ENCODE assay signal across 14 cellular contexts in the genomic region with DNA sequence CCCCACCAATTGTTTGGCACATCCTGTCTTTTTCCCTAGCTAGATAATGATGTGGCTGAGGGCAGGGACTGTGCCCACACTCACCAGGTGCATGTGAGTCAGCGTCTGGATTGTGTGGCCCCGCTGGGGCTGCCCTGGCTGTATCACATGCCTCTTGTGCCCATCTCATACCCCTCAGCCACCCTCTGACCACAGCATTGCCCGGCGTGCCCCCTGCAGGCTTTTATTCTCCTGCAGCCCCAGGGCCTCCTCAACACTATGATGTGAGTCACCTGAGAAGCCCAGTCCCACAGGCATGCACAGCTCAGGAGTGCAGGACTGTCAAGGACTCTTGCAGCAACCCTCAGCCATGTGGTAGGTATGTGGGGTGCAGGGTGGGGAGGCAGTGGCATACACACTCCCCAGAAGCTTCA. TPM values are rescaled to one million over a fixed set of nuclear protein-coding genes. Genes with fewer than 3 reads are reported as not detected.
A peak's percentile ranks its signal among the peaks of the same experiment; 100 is the strongest.
DNase-seq lines count a peak whose midpoint lies in the region; ATAC-seq and TF ChIP-seq lines count a peak whose summit lies in the region.
"Had no signal": no experiment of that assay in that cellular context is flagged by ENCODE, and none has a peak within 500 bp of the region (broad histone marks: within the 10 kb centered on the region; RNA-seq: fewer than 3 reads in every experiment).

No MANE protein-coding gene starts in this region.

- no peaks in the 10 kb centered on the region for H3K36me3 Mint-ChIP-seq in Calu3 (ENCODE audit: insufficient read depth, unreplicated experiment)
- H3K36me3 Mint-ChIP-seq: IgD-negative memory B cell had no signal

- H2AK9ac ChIP-seq in IMR-90 (replicated peaks; ENCODE audit: low read depth, low read length, poor library complexity) = no peak overlapping the region

- H3K9me1 ChIP-seq in IMR-90 (ENCODE audit: insufficient read depth, low read length) = no peaks in the 10 kb centered on the region

- in situ Hi-C loops in IMR-90 (cut with MboI; ENCODE audit: low sequenced_read_pairs) = no loop called here

- TF ChIP-seq POLR2A in IMR-90 (IDR thresholded peaks at IDR 0.05; ENCODE audit: low read depth, low read length) = no peak
- TF ChIP-seq POLR2A in testis (IDR thresholded peaks at IDR 0.05) = no peak
- TF ChIP-seq POLR2A in erythroblast (IDR thresholded peaks at IDR 0.05; ENCODE audit: low read length) = no peak

- no peaks in the 10 kb centered on the region for H3K27me3 Mint-ChIP-seq in Calu3 (ENCODE audit: unreplicated experiment)

- WGBS in IMR-90 (ENCODE audit: extremely low coverage in 2 of 2, insufficient read length in 1 of 2), 2 experiments = no CpG with 5 or more reads among the region's 4 CpGs
- WGBS in testis, 2 donors = 82% methylated on average over 4 of the region's 4 CpGs; no CpG with 5 or more reads in 1 of the 2 donors

- no peak overlapping the region for H2BK15ac ChIP-seq in IMR-90 (ENCODE audit: low read depth, low read length)

- no peak overlapping the region for H3K4me2 ChIP-seq in IMR-90 (ENCODE audit: low read depth, low read length)

- H3K18ac ChIP-seq in IMR-90 (ENCODE audit: low read depth, low read length) = no peak overlapping the region

- BruUV-seq in Calu3 (replicated peaks; lab: Mats Ljungman, UMichigan) = no TSS peak
- no TSS peak for BruUV-seq in IMR-90 (replicated peaks; lab: Mats Ljungman, UMichigan)

- H3K4me3 Mint-ChIP-seq in Calu3 (ENCODE audit: low read depth, unreplicated experiment) = no peak overlapping the region
- H3K4me3 Mint-ChIP-seq: IgD-negative memory B cell had no signal

- H3K4me1 Mint-ChIP-seq in Calu3 (ENCODE audit: low read depth, unreplicated experiment) = peaks cover 21% of the 10 kb centered on the region
- H3K4me1 Mint-ChIP-seq: IgD-negative memory B cell had no signal

- H3K56ac ChIP-seq in IMR-90 (ENCODE audit: extremely low read depth, insufficient read depth, low read length) = no peak overlapping the region

- intact Hi-C loops in Calu3 (cut with micrococcal nuclease; ENCODE audit: unreplicated experiment) = no loop called here
- intact Hi-C loops in IMR-90 (cut with micrococcal nuclease) = no loop called here
- intact Hi-C loops in testis (cut with DNase I; ENCODE audit: low total_unique reads) = no loop called here

- no peak overlapping the region for H3K4ac ChIP-seq in IMR-90 (ENCODE audit: low read depth, low read length)

- no peak overlapping the region for H3K9ac ChIP-seq in IMR-90 (ENCODE audit: low read depth, low read length)

- H3K4me1 ChIP-seq in IMR-90 (ENCODE audit: control insufficient read depth, insufficient read depth, low read length) (no peaks in the 10 kb centered on the region), testis (no peaks in the 10 kb centered on the region)

- H3K9me3 ChIP-seq in IMR-90 (ENCODE audit: control insufficient read depth, insufficient read depth, low read length) = no peaks in the 10 kb centered on the region
- no peaks in the 10 kb centered on the region for H3K9me3 ChIP-seq in testis

- H3K79me1 ChIP-seq in IMR-90 (ENCODE audit: low read depth in 1 of 2, low read length in 2 of 2) = no peaks in the 10 kb centered on the region

- ATAC-seq in IMR-90 (ENCODE audit: low read depth) = no peak

- H3K14ac ChIP-seq in IMR-90 (replicated peaks; ENCODE audit: low read depth, low read length) = no peak overlapping the region

- H3K23ac ChIP-seq in IMR-90 (ENCODE audit: low read depth, low read length) = no peak overlapping the region

- H4K5ac ChIP-seq in IMR-90 (ENCODE audit: low read depth, low read length) = no peak overlapping the region

- no peaks in the 10 kb centered on the region for H3K9me3 Mint-ChIP-seq in Calu3 (ENCODE audit: low read depth, unreplicated experiment)
- H3K9me3 Mint-ChIP-seq: IgD-negative memory B cell had no signal

- TF ChIP-seq CTCF in Calu3 (IDR thresholded peaks at IDR 0.05; ENCODE audit: unreplicated experiment) (no peak), IMR-90 (conservative IDR thresholded peaks at IDR 0.05; ENCODE audit: low read depth, low read length) (no peak), testis (IDR thresholded peaks at IDR 0.05) (no peak)

- CTCF ChIA-PET in Calu3 (lab: Charles Lee) = interaction anchor here (0.6 to 1.5 kb wide), 7 partner anchors 10 to 180 kb away, joined by 3 to 5 read pairs (median 4); partner anchors contain the start of gene STEAP3
- CTCF ChIA-PET in IMR-90 (lab: Yijun Ruan, JAX) = interaction anchor here (0.6 kb wide), 1 partner anchor 61 kb away, joined by 6 read pairs; no protein-coding TSS in a partner anchor

- H2BK5ac ChIP-seq in IMR-90 (ENCODE audit: low read depth, low read length, poor library complexity, severe bottlenecking) = no peak overlapping the region

- no peak for TF ChIP-seq RAD21 in IMR-90 (IDR thresholded peaks at IDR 0.05; ENCODE audit: low read length)

- H3K4me3 ChIP-seq in IMR-90 (ENCODE audit: insufficient read depth, low read depth, low read length) = no peak overlapping the region
- H3K4me3 ChIP-seq in testis = no peak overlapping the region

- no peak overlapping the region for H4K91ac ChIP-seq in IMR-90 (ENCODE audit: insufficient read depth, low read depth, low read length)

- peak overlapping the region; percentile 37 for H2AFZ ChIP-seq in IMR-90 (replicated peaks; ENCODE audit: low read length, poor library complexity)

- H3K27ac ChIP-seq in IMR-90 (ENCODE audit: insufficient read depth, low read length) (no peak overlapping the region), testis (no peak overlapping the region)

- DNase-seq in Calu3 (peak; percentile 77), IMR-90 (no peak), SW480 (ENCODE audit: low spot score) (peak; percentile 94), kidney glomerular epithelial cell (lab: John Stamatoyannopoulos, UW) (peak; percentile 28), NCI-H446 treated with DMSO at 0.1 percent for 48 hours (lab: John Stamatoyannopoulos, UW) (no peak), superior temporal gyrus (ENCODE audit: extremely low spot score) (no peak), testis (no peak), erythroblast (lab: John Stamatoyannopoulos, UW) (no peak)
- DNase-seq: NCI-H187 treated with DMSO at 0.1 percent for 48 hours; NK-92 treated with Interleukin-12 subunit alpha and Interleukin-12 subunit beta, amount 100 ng/mL, for 24 hours had no signal

- dilution Hi-C loops in IMR-90 (cut with HindIII; ENCODE audit: low sequenced_read_pairs, unreplicated experiment) = no loop called here

- H2BK20ac ChIP-seq in IMR-90 (ENCODE audit: low read depth, low read length) = no peak overlapping the region

- H3K27ac Mint-ChIP-seq in Calu3 (ENCODE audit: unreplicated experiment) = no peak overlapping the region
- H3K27ac Mint-ChIP-seq: IgD-negative memory B cell had no signal

- H4K8ac ChIP-seq in IMR-90 (ENCODE audit: low read depth in 2 of 2, low read length in 2 of 2) = no peak overlapping the region

- POLR2A ChIA-PET in IMR-90 (lab: Charles Lee; ENCODE audit: unreplicated experiment) = interaction anchor here (1.0 kb wide), 1 partner anchor 10 kb away, joined by 4 read pairs; no protein-coding TSS in a partner anchor

- H3K36me3 ChIP-seq in IMR-90 (ENCODE audit: control insufficient read depth, insufficient read depth, low read length) (no peaks in the 10 kb centered on the region), testis (ENCODE audit: low read depth, missing control alignments) (no peaks in the 10 kb centered on the region)

- H3K27me3 ChIP-seq in IMR-90 (ENCODE audit: control insufficient read depth, insufficient read depth, low read length) (peaks cover 31% of the 10 kb centered on the region), testis (no peaks in the 10 kb centered on the region)

- no peak overlapping the region for H2AK5ac ChIP-seq in IMR-90 (ENCODE audit: low read depth, low read length)

- no peak overlapping the region for H2BK120ac ChIP-seq in IMR-90 (ENCODE audit: low read depth, low read length)

- H4K20me1 ChIP-seq in IMR-90 (ENCODE audit: insufficient read depth, low read length) = no peaks in the 10 kb centered on the region

TF ChIP-seq in IMR-90, 13 proteins besides CTCF, POLR2A, EP300 and RAD21:
- no peak for TF ChIP-seq NFE2L2 (IDR thresholded peaks at IDR 0.05; ENCODE audit: low read depth, low read length)
- TF ChIP-seq USF2 (IDR thresholded peaks at IDR 0.05; ENCODE audit: low read depth, low read length) = no peak
- TF ChIP-seq ELK1 (IDR thresholded peaks at IDR 0.05; ENCODE audit: borderline replicate concordance, low read depth, low read length) = no peak
- no peak for TF ChIP-seq MAFK (IDR thresholded peaks at IDR 0.05; ENCODE audit: low read depth, low read length)
- TF ChIP-seq MAZ (IDR thresholded peaks at IDR 0.05; ENCODE audit: borderline replicate concordance, low read depth, low read length) = no peak
- no peak for TF ChIP-seq RFX5 (IDR thresholded peaks at IDR 0.05; ENCODE audit: low read depth, low read length)

RNA-seq across cellular contexts. Expression of gene STEAP3, which starts 14.8 kb away (rescaled TPM):
- total RNA-seq in Calu3 (2022) (28.3 and 30.5 TPM in 2 replicates), IMR-90 (2012; rRNA removed) (18.9 and 19.4 TPM in 2 replicates), testis (10 to 100 TPM in 1 of 2 donors, 1 to 10 TPM in 1; 5.1 to 11.9 TPM)
- polyA plus RNA-seq in IMR-90 (2012; rRNA removed) (43.9 and 46.6 TPM in 2 replicates), testis (ENCODE audit: insufficient read depth, low read depth, low replicate concordance) (5.6 TPM)
- polyA plus RNA-seq in IMR-90 (2012; cell fraction: cytosol; rRNA removed) = 19.1 and 50.3 TPM in 2 replicates
- 35.5 and 93.9 TPM in 2 replicates for polyA plus RNA-seq in IMR-90 (2012; cell fraction: nucleus; rRNA removed; ENCODE audit: low replicate concordance)

RNA-seq across cellular contexts. Expression of gene C1QL2, which starts 50.2 kb away (rescaled TPM):
- total RNA-seq in Calu3 (2022) (not detected in 2 replicates), IMR-90 (2012; rRNA removed) (not detected in 2 replicates), testis (1 to 10 TPM in 1 of 2 donors, under 1 TPM in 1; 0.55 to 1.2 TPM)
- polyA plus RNA-seq in IMR-90 (2012; rRNA removed) (not detected in 2 replicates), testis (ENCODE audit: insufficient read depth, low read depth, low replicate concordance) (not detected)
- not detected in 2 replicates for polyA plus RNA-seq in IMR-90 (2012; cell fraction: cytosol; rRNA removed)
- polyA plus RNA-seq in IMR-90 (2012; cell fraction: nucleus; rRNA removed; ENCODE audit: low replicate concordance) = not detected in 2 replicates
- total RNA-seq: dermis microvascular lymphatic vessel endothelial cell, mononuclear cell, pulmonary artery endothelial cell had no signal
- polyA plus RNA-seq: IgD-negative memory B cell had no signal

Comparison
In these comparisons a context has a peak if more than half of its experiments do, and no peak if none do; other contexts are left out.
1. DNase-seq: peak in Calu3 (single experiment), SW480 (single experiment) and kidney glomerular epithelial cell (single experiment); none in IMR-90 (single experiment), NCI-H446 treated with DMSO at 0.1 percent for 48 hours (single experiment), superior temporal gyrus (single experiment), testis (single experiment) and erythroblast (0 of 2).